ENCODE assay signal across 26 cellular contexts in the genomic region with DNA sequence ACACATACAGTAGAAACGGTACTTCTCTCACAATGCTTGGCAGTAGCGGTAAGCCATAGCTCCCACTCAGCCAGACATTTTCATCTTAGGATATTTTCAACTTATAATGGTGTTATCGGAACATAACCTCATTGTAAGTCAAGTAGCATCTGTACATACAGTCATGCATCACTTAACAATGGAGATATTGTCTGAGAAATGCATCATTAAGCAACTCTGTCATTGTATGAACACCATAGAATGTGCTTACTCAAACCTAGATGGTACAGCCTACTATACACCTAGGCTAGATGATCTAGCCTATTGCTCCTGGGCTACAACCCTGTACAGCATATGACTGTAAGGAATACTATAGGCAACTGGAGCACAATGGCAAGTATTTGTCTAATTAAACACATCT. TPM values are rescaled to one million over a fixed set of nuclear protein-coding genes. Genes with fewer than 3 reads are reported as not detected.
DNase-seq lines count a peak whose midpoint lies in the region; ATAC-seq, FAIRE-seq and TF ChIP-seq lines count a peak whose summit lies in the region.
"Had no signal": no experiment of that assay in that cellular context is flagged by ENCODE, and none has a peak within 500 bp of the region (broad histone marks: within the 10 kb centered on the region; RNA-seq: fewer than 3 reads in every experiment).

No MANE protein-coding gene starts in this region.

- FAIRE-seq in urothelium cell line (lab: Jason Lieb, UNC), result no peak
- FAIRE-seq: astrocyte had no signal

- no peaks in the 10 kb centered on the region for H3K27me3 ChIP-seq in HCT116 (ENCODE audit: insufficient read depth, low read length)
- no peaks in the 10 kb centered on the region for H3K27me3 ChIP-seq in foreskin keratinocyte
- H3K27me3 ChIP-seq: left lung had no signal

- TF ChIP-seq CTCF in HCT116 (IDR thresholded peaks at IDR 0.05 in 2 of 3, conservative IDR thresholded peaks at IDR 0.05 in 1 of 3; ENCODE audit: borderline replicate concordance in 1 of 3, insufficient read depth in 1 of 3, low read depth in 2 of 3, low read length in 2 of 3) (no peak), foreskin keratinocyte (conservative IDR thresholded peaks at IDR 0.05) (no peak)

- no peak overlapping the region for H3K4me2 ChIP-seq in HCT116 (ENCODE audit: low read length)

- BruUV-seq in HCT116 (replicated peaks; lab: Mats Ljungman, UMichigan), result no TSS peak

- no peak overlapping the region for H3K9ac ChIP-seq in HCT116 (ENCODE audit: low read length)

- peaks cover 15% of the 10 kb centered on the region; the same call in 1 of the 2 replicates for H3K79me2 ChIP-seq in HCT116 (ENCODE audit: insufficient read depth, low read length)

- no peak overlapping the region for H3K27ac ChIP-seq in HCT116 (ENCODE audit: low read depth, low read length)
- no peak overlapping the region for H3K27ac ChIP-seq in foreskin keratinocyte
- H3K27ac ChIP-seq: left lung, SK-N-MC had no signal

- TF ChIP-seq POLR2A in HCT116 (IDR thresholded peaks at IDR 0.05; ENCODE audit: borderline replicate concordance, extremely low read depth, insufficient read depth, insufficient read length), result no peak

- no peaks in the 10 kb centered on the region for H3K36me3 ChIP-seq in HCT116 (ENCODE audit: control insufficient read depth in 1 of 2, insufficient read depth in 2 of 2, low read length in 2 of 2)
- H3K36me3 ChIP-seq: left lung had no signal

- CTCF ChIA-PET in HCT116 (lab: Charles Lee), result no interaction called here

- DNase-seq in NCI-H2107 treated with DMSO at 0.1 percent for 48 hours (lab: John Stamatoyannopoulos, UW; ENCODE audit: unreplicated experiment), result peak; percentile 41
- DNase-seq in NCI-H2107 (lab: John Stamatoyannopoulos, UW), result no peak
- DNase-seq in HCT116 (ENCODE audit: low read depth, low spot score), result no peak
- DNase-seq in NCI-H510A treated with DMSO at 0.1 percent for 48 hours (lab: John Stamatoyannopoulos, UW), result peak; percentile 77
- peak; percentile 49 to 64 for DNase-seq in foreskin keratinocyte
- no peak for DNase-seq in HuH-7 (ENCODE audit: low spot score)
- no peak for DNase-seq in COR-L47 (lab: John Stamatoyannopoulos, UW)
- no peak for DNase-seq in urothelium cell line (ENCODE audit: low spot score)
- DNase-seq: 8988T; activated CD4-positive, alpha-beta T cell treated with anti-CD3 and anti-CD28 coated beads, Interleukin-2, amount 10 ng/mL, durations not matched to agents 7 days and 5 days; activated T-cell treated with anti-CD3 and anti-CD28 coated beads, Interleukin-2, amount 50 U/mL, for 4 hours; C1 segment of cervical spinal cord; cortex of kidney; effector memory CD8-positive, alpha-beta T cell; erythroblast; left lung; mesenchymal stem cell; NCI-H1694 treated with DMSO at 0.1 percent for 48 hours; NCI-H226; nephron progenitor cell; OCI-M1; stimulated activated CD4-positive, alpha-beta T cell treated with anti-CD3 and anti-CD28 coated beads, Interleukin-4, amount 100 ng/mL, for 1 hour; trophoblast cell had no signal

- H3K9me2 ChIP-seq in HCT116 (ENCODE audit: insufficient read depth), result no peaks in the 10 kb centered on the region

- no peak overlapping the region for H3K4me3 ChIP-seq in HCT116 (replicated peaks in 1 of 2; ENCODE audit: low read depth in 1 of 2, low read length in 2 of 2)
- H3K4me3 ChIP-seq: left lung, SK-N-MC had no signal

- intact Hi-C loops in HCT116 (cut with micrococcal nuclease), result no loop called here

- no peaks in the 10 kb centered on the region for H3K9me3 ChIP-seq in HCT116 (ENCODE audit: control insufficient read depth in 1 of 2, insufficient read depth in 1 of 2, low read depth in 1 of 2, low read length in 2 of 2)
- H3K9me3 ChIP-seq: left lung had no signal

- no peak for TF ChIP-seq RAD21 in HCT116 (IDR thresholded peaks at IDR 0.05; ENCODE audit: low read depth)

- H4K20me1 ChIP-seq in HCT116 (ENCODE audit: insufficient read depth), result no peaks in the 10 kb centered on the region

- no peak overlapping the region for H2AFZ ChIP-seq in HCT116 (ENCODE audit: low read depth, low read length, poor library complexity, severe bottlenecking)

- H3K4me1 ChIP-seq in HCT116 (ENCODE audit: control insufficient read depth in 1 of 2, insufficient read depth in 2 of 2, low read length in 2 of 2) (peaks cover 3 to 15% of the 10 kb centered on the region in 2 experiments; a peak in 3 of 4 replicates), foreskin keratinocyte (peaks cover 11% of the 10 kb centered on the region)

- ATAC-seq in HCT116, result peak; percentile 30; the same call in 1 of the 2 replicates
- ATAC-seq in foreskin keratinocyte, result peak; percentile 70
- ATAC-seq: activated T-cell treated with anti-CD3 and anti-CD28 coated beads, Interleukin-2, amount 50 U/mL, for 4 hours; effector memory CD8-positive, alpha-beta T cell; left lung; WTC11 had no signal

- POLR2A ChIA-PET in HCT116 (lab: Charles Lee), result no interaction called here

- RAD21 ChIA-PET in HCT116 (lab: Charles Lee; ENCODE audit: low non-redundant PET in 1 of 2, low total read pairs in 2 of 2, uncharacterized antibody in 2 of 2, unreplicated experiment in 2 of 2), result no interaction called here

TF ChIP-seq in HCT116, 20 proteins besides CTCF, POLR2A, EP300 and RAD21 (continues in another document):
- TF ChIP-seq YY1 (IDR thresholded peaks at IDR 0.05; ENCODE audit: extremely low read depth, insufficient replicate concordance, low read depth, low read length) (no peak), EZH2 (IDR thresholded peaks at IDR 0.05) (no peak), CEBPB (IDR thresholded peaks at IDR 0.05; ENCODE audit: low read depth) (no peak), EGR1 (IDR thresholded peaks at IDR 0.05; ENCODE audit: low read depth) (no peak), EZH2phosphoT487 (IDR thresholded peaks at IDR 0.05; ENCODE audit: borderline replicate concordance) (no peak), SRF (IDR thresholded peaks at IDR 0.05; ENCODE audit: low read depth) (no peak), ZFX (IDR thresholded peaks at IDR 0.05) (no peak), SP1 (IDR thresholded peaks at IDR 0.05; ENCODE audit: low read depth) (no peak), JUND (IDR thresholded peaks at IDR 0.05) (no peak), POLR2AphosphoS5 (IDR thresholded peaks at IDR 0.05; ENCODE audit: low read depth, low read length) (no peak), FOSL1 (IDR thresholded peaks at IDR 0.05; ENCODE audit: low read depth) (no peak), ZNF274 (IDR thresholded peaks at IDR 0.05; ENCODE audit: low read depth, low read length) (no peak), ATF3 (IDR thresholded peaks at IDR 0.05) (no peak), ELF1 (IDR thresholded peaks at IDR 0.05; ENCODE audit: borderline replicate concordance, low read depth) (no peak), TCF7L2 (IDR thresholded peaks at IDR 0.05; ENCODE audit: borderline replicate concordance, extremely low read depth, insufficient read depth, insufficient read length) (no peak), CBX3 (IDR thresholded peaks at IDR 0.05; ENCODE audit: low read depth) (no peak)
- TF ChIP-seq, protein P1, sequence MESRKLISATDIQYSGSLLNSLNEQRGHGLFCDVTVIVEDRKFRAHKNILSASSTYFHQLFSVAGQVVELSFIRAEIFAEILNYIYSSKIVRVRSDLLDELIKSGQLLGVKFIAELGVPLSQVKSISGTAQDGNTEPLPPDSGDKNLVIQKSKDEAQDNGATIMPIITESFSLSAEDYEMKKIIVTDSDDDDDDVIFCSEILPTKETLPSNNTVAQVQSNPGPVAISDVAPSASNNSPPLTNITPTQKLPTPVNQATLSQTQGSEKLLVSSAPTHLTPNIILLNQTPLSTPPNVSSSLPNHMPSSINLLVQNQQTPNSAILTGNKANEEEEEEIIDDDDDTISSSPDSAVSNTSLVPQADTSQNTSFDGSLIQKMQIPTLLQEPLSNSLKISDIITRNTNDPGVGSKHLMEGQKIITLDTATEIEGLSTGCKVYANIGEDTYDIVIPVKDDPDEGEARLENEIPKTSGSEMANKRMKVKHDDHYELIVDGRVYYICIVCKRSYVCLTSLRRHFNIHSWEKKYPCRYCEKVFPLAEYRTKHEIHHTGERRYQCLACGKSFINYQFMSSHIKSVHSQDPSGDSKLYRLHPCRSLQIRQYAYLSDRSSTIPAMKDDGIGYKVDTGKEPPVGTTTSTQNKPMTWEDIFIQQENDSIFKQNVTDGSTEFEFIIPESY (IDR thresholded peaks at IDR 0.05; ENCODE audit: extremely low read depth, insufficient replicate concordance, low read length), result no peak
- TF ChIP-seq, protein P2, sequence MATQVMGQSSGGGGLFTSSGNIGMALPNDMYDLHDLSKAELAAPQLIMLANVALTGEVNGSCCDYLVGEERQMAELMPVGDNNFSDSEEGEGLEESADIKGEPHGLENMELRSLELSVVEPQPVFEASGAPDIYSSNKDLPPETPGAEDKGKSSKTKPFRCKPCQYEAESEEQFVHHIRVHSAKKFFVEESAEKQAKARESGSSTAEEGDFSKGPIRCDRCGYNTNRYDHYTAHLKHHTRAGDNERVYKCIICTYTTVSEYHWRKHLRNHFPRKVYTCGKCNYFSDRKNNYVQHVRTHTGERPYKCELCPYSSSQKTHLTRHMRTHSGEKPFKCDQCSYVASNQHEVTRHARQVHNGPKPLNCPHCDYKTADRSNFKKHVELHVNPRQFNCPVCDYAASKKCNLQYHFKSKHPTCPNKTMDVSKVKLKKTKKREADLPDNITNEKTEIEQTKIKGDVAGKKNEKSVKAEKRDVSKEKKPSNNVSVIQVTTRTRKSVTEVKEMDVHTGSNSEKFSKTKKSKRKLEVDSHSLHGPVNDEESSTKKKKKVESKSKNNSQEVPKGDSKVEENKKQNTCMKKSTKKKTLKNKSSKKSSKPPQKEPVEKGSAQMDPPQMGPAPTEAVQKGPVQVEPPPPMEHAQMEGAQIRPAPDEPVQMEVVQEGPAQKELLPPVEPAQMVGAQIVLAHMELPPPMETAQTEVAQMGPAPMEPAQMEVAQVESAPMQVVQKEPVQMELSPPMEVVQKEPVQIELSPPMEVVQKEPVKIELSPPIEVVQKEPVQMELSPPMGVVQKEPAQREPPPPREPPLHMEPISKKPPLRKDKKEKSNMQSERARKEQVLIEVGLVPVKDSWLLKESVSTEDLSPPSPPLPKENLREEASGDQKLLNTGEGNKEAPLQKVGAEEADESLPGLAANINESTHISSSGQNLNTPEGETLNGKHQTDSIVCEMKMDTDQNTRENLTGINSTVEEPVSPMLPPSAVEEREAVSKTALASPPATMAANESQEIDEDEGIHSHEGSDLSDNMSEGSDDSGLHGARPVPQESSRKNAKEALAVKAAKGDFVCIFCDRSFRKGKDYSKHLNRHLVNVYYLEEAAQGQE (IDR thresholded peaks at IDR 0.05; ENCODE audit: low read depth), result no peak

RNA-seq across cellular contexts. Expression of gene RPS6KA5, which starts 40.8 kb away (rescaled TPM):
- total RNA-seq in HCT116 (2021; ENCODE audit: unreplicated experiment) (24.2 TPM), foreskin keratinocyte (2.4 and 3.1 TPM in 2 replicates)
- 5.4 and 7.3 TPM in 2 replicates for polyA plus RNA-seq in HCT116 (2012)
- polyA plus RNA-seq in foreskin keratinocyte, result 0.36 and 0.60 TPM in 2 replicates

Comparison
In these comparisons a context has a peak if more than half of its experiments do, and no peak if none do; other contexts are left out.
1. DNase-seq: peak in NCI-H2107 treated with DMSO at 0.1 percent for 48 hours (single experiment), NCI-H510A treated with DMSO at 0.1 percent for 48 hours (single experiment) and foreskin keratinocyte (2 of 2); none in NCI-H2107 (single experiment), HCT116 (single experiment), HuH-7 (single experiment), COR-L47 (single experiment) and urothelium cell line (single experiment).